ENCODE assay signal across 13 cellular contexts in the genomic region with DNA sequence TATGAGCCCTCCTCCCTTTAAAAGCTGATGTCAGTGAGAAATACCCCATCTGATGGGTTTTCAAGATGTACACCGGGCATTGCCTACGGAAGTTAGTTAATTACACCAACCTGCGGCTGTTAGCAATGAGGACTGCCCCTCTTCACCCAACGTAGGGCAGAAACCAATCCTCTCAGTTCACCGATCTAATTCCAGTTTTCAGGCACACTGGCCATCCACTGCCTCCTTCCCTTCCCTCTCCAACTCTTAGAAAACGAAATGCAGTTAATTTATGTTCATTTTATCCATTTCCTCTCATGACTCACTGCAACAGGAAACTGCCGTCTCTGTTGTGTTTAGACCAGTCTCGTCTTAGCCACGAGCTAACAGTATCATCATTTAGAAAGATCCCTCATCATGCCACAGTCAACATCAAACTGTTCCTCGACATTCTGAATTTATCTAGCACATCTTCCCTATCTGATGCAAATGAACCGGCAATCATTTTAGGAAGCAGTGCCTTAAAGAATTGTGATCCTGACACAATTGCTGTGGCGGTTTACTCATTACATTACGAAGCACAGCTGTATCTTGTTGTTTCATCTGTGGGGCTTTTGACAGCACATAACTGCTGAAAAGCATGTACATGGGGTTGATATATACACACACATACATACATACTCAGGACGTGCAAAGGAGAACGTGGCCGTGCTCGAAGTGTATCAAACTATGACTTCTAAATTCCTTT.
A peak's percentile ranks its signal among the peaks of the same experiment; 100 is the strongest.
DNase-seq lines count a peak whose midpoint lies in the region; ATAC-seq and TF ChIP-seq lines count a peak whose summit lies in the region.
"Had no signal": no experiment of that assay in that cellular context is flagged by ENCODE, and none has a peak within 500 bp of the region (broad histone marks: within the 10 kb centered on the region; RNA-seq: fewer than 3 reads in every experiment).

No MANE protein-coding gene starts in this region.

- H3K36me3 Mint-ChIP-seq in CD4-positive, alpha-beta T cell (ENCODE audit: low read depth) = no peaks in the 10 kb centered on the region

- H4K91ac ChIP-seq in trophoblast cell (ENCODE audit: low read depth, low read length) = no peak overlapping the region

- H3K79me2 ChIP-seq in trophoblast cell (ENCODE audit: control insufficient read depth, insufficient read depth, low read length, poor library complexity) = no peaks in the 10 kb centered on the region

- no peak overlapping the region for H2BK5ac ChIP-seq in trophoblast cell (ENCODE audit: low read depth, low read length, poor library complexity)

- no peak overlapping the region for H3K4me2 ChIP-seq in trophoblast cell (ENCODE audit: low read length)

- no peak for TF ChIP-seq CTCF in GM10266 (IDR thresholded peaks at IDR 0.05; ENCODE audit: control insufficient read depth, insufficient read depth, low read depth, missing control alignments)
- no peak for TF ChIP-seq CTCF in CD4-positive, alpha-beta T cell (IDR thresholded peaks at IDR 0.05)

- no peaks in the 10 kb centered on the region for H3K9me3 Mint-ChIP-seq in CD4-positive, alpha-beta T cell

- peaks cover 28% of the 10 kb centered on the region for H3K27me3 Mint-ChIP-seq in CD4-positive, alpha-beta T cell

- no peak overlapping the region for H3K14ac ChIP-seq in trophoblast cell (ENCODE audit: low read length)

- intact Hi-C loops in CD4-positive, alpha-beta T cell (cut with DNase I, micrococcal nuclease) = no loop called here

- peaks cover 3 to 6% of the 10 kb centered on the region in 2 experiments for H3K4me1 ChIP-seq in trophoblast cell (ENCODE audit: control insufficient read depth in 1 of 2, insufficient read depth in 2 of 2, low read length in 2 of 2)
- H3K4me1 ChIP-seq: gastroesophageal sphincter had no signal

- no peak overlapping the region for H2BK120ac ChIP-seq in trophoblast cell (ENCODE audit: insufficient read depth, low read length, poor library complexity)

- no peak overlapping the region for H3K9ac ChIP-seq in trophoblast cell (ENCODE audit: low read length)

- WGBS in trophoblast cell (ENCODE audit: extremely low coverage, insufficient coverage, insufficient read length) = no CpG with 5 or more reads among the region's 17 CpGs

- H3K27ac Mint-ChIP-seq in CD4-positive, alpha-beta T cell = no peak overlapping the region
- H3K27ac Mint-ChIP-seq: stimulated activated naive CD8-positive, alpha-beta T cell treated with anti-CD3 and anti-CD28 coated beads, Interleukin-15, Interleukin-2, amounts not matched to agents 100 ng/mL and 50 ng/mL, for 24 hours had no signal

- H2BK12ac ChIP-seq in trophoblast cell (ENCODE audit: low read length) = no peak overlapping the region

- no peaks in the 10 kb centered on the region for H3K79me1 ChIP-seq in trophoblast cell (ENCODE audit: low read length)

- H3K27me3 ChIP-seq in trophoblast cell (ENCODE audit: insufficient read depth, low read length) = no peaks in the 10 kb centered on the region
- no peaks in the 10 kb centered on the region for H3K27me3 ChIP-seq in CD4-positive, alpha-beta T cell (ENCODE audit: control insufficient read depth, insufficient read depth, low read length)
- H3K27me3 ChIP-seq: gastroesophageal sphincter, Peyer's patch had no signal

- H3K9me3 ChIP-seq in trophoblast cell (ENCODE audit: insufficient read depth, low read depth, low read length) = no peaks in the 10 kb centered on the region
- H3K9me3 ChIP-seq in CD4-positive, alpha-beta T cell (ENCODE audit: control insufficient read depth, low read length) = no peaks in the 10 kb centered on the region
- H3K9me3 ChIP-seq: gastroesophageal sphincter, Peyer's patch had no signal

- H3K36me3 ChIP-seq in trophoblast cell (ENCODE audit: control insufficient read depth in 1 of 2, insufficient read depth in 2 of 2, low read length in 2 of 2) = no peaks in the 10 kb centered on the region
- H3K36me3 ChIP-seq: gastroesophageal sphincter, Peyer's patch had no signal

- H3K18ac ChIP-seq in trophoblast cell (ENCODE audit: low read length) = no peak overlapping the region

- no peak overlapping the region for H3K4me3 ChIP-seq in trophoblast cell (ENCODE audit: low read depth, low read length)
- H3K4me3 ChIP-seq: Peyer's patch had no signal

- no peak overlapping the region for H3K23ac ChIP-seq in trophoblast cell (ENCODE audit: low read length)

- H4K12ac ChIP-seq in trophoblast cell (ENCODE audit: low read depth, low read length) = no peak overlapping the region

- H2AK5ac ChIP-seq in trophoblast cell (ENCODE audit: low read length) = no peak overlapping the region

- H4K8ac ChIP-seq in trophoblast cell (ENCODE audit: low read depth, low read length) = no peak overlapping the region

- H3K4me1 Mint-ChIP-seq in CD4-positive, alpha-beta T cell (ENCODE audit: low read depth) = peaks cover 6% of the 10 kb centered on the region

- no peak overlapping the region for H3K4ac ChIP-seq in trophoblast cell (ENCODE audit: low read depth, low read length)

- no peak overlapping the region for H3K4me3 Mint-ChIP-seq in CD4-positive, alpha-beta T cell
- H3K4me3 Mint-ChIP-seq: stimulated activated naive CD8-positive, alpha-beta T cell treated with anti-CD3 and anti-CD28 coated beads, Interleukin-15, Interleukin-2, amounts not matched to agents 100 ng/mL and 50 ng/mL, for 24 hours had no signal

- H3K27ac ChIP-seq in trophoblast cell (ENCODE audit: low read depth, low read length) = no peak overlapping the region
- no peak overlapping the region for H3K27ac ChIP-seq in CD4-positive, alpha-beta T cell (ENCODE audit: low read depth, low read length)
- H3K27ac ChIP-seq: gastroesophageal sphincter, Peyer's patch had no signal

- DNase-seq in activated CD4-positive, CD25-positive, alpha-beta regulatory T cell (lab: John Stamatoyannopoulos, UW) = no peak
- DNase-seq in NCI-H748 (lab: John Stamatoyannopoulos, UW; ENCODE audit: unreplicated experiment) (peak; percentile 69), dermis microvascular lymphatic vessel endothelial cell (ENCODE audit: low read depth in 2 of 2) (peak; percentile 87 to 94), trophoblast cell (peak; percentile 52 to 56), GM10266 (ENCODE audit: extremely low spot score) (no peak)
- DNase-seq in CD4-positive, alpha-beta T cell = no peak
- DNase-seq: ACHN; activated CD4-positive, CD25-positive, alpha-beta regulatory T cell treated with anti-CD3 and anti-CD28 coated beads, Interleukin-2, amount 50 U/mL, for 72 hours; Peyer's patch had no signal

- POLR2A ChIA-PET in CD4-positive, alpha-beta T cell (lab: Charles Lee) = no interaction called here

- CTCF ChIA-PET in CD4-positive, alpha-beta T cell (lab: Charles Lee) = no interaction called here

- H2AFZ ChIP-seq in trophoblast cell (ENCODE audit: insufficient read depth, low read length, poor library complexity) = no peak overlapping the region

- ATAC-seq in activated CD4-positive, CD25-positive, alpha-beta regulatory T cell treated with anti-CD3 and anti-CD28 coated beads, Interleukin-2, amount 50 U/mL, for 24 hours = peak; percentile 32 to 43
- ATAC-seq in CD4-positive, alpha-beta T cell (ENCODE audit: poor library complexity) = no peak
- no peak for ATAC-seq in HG03025 (IDR thresholded peaks at IDR 0.05; ENCODE audit: low FRiP score, unreplicated experiment)
- ATAC-seq: gastroesophageal sphincter had no signal

Comparison
In these comparisons a context has a peak if more than half of its experiments do, and no peak if none do; other contexts are left out.
1. ATAC-seq: peak in activated CD4-positive, CD25-positive, alpha-beta regulatory T cell treated with anti-CD3 and anti-CD28 coated beads, Interleukin-2, amount 50 U/mL, for 24 hours (2 of 2); none in CD4-positive, alpha-beta T cell (single experiment) and HG03025 (single experiment).
2. DNase-seq: peak in NCI-H748 (single experiment), dermis microvascular lymphatic vessel endothelial cell (2 of 2) and trophoblast cell (2 of 2); none in activated CD4-positive, CD25-positive, alpha-beta regulatory T cell (0 of 4), GM10266 (single experiment) and CD4-positive, alpha-beta T cell (0 of 10).